In the genomic region with DNA sequence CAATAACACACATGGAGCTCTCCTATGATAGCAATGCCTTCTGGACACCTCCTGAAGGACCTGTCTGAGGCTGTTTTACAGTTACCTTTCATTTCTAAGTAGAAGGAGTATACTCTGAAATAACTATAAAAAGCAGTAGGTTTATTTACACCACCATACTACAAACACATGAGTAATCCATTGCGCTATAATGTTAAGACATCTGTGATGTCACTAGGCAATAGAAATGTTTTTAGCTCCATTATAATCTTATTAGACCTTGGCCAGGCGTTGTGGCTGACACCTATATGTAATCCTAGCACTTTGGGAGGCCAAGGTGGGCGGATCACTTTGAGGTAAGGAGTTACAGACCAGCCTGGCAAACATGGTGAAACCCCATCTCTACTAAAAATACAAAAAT, we compare ENCODE assay signal across 21 cellular contexts. TPM values are rescaled to one million over a fixed set of nuclear protein-coding genes. Genes with fewer than 3 reads are reported as not detected.
DNase-seq lines count a peak whose midpoint lies in the region; ATAC-seq, FAIRE-seq and TF ChIP-seq lines count a peak whose summit lies in the region.
"Had no signal": no experiment of that assay in that cellular context is flagged by ENCODE, and none has a peak within 500 bp of the region (broad histone marks: within the 10 kb centered on the region; RNA-seq: fewer than 3 reads in every experiment).

No MANE protein-coding gene starts in this region.

- peak overlapping the region; percentile 58 for H3K27ac Mint-ChIP-seq in activated T-helper 17 cell treated with anti-CD3 and anti-CD28 coated beads, Interleukin-2, amount 50 U/mL, for 72 hours
- H3K27ac Mint-ChIP-seq in naive B cell, result peak overlapping the region; percentile 84 to 99 (median 96)
- H3K27ac Mint-ChIP-seq: mesothelial cell of epicardium, neural progenitor cell had no signal

- no peak overlapping the region for H3K9ac ChIP-seq in BLaER1 treated with 17β-estradiol and CSF1 and Interleukin-3, amounts not matched to agents 10 nM and 100 nM
- H3K9ac ChIP-seq: KMS-11, neural progenitor cell had no signal

- intact Hi-C loops in head of caudate nucleus (cut with DNase I), result no loop called here

- H3K27me3 Mint-ChIP-seq in activated T-helper 17 cell treated with anti-CD3 and anti-CD28 coated beads, Interleukin-2, amount 50 U/mL, for 72 hours, result no peaks in the 10 kb centered on the region
- H3K27me3 Mint-ChIP-seq in naive B cell, result no peaks in the 10 kb centered on the region
- H3K27me3 Mint-ChIP-seq: central memory CD8-positive, alpha-beta T cell had no signal

- peaks cover 0 to 3% (median under 1%) of the 10 kb centered on the region in 11 experiments; a peak in 4 of 22 replicates for H3K9me3 ChIP-seq in BLaER1 treated with 17β-estradiol and CSF1 and Interleukin-3, amounts not matched to agents 10 nM and 100 nM (replicated peaks in 1 of 11)
- H3K9me3 ChIP-seq: esophagus muscularis mucosa had no signal

- peaks cover 13% of the 10 kb centered on the region for H3K4me1 Mint-ChIP-seq in activated T-helper 17 cell treated with anti-CD3 and anti-CD28 coated beads, Interleukin-2, amount 50 U/mL, for 72 hours
- H3K4me1 Mint-ChIP-seq in naive B cell, result peaks cover 50 to 94% (median 78%) of the 10 kb centered on the region in 3 donors

- ATAC-seq in activated T-helper 17 cell treated with anti-CD3 and anti-CD28 coated beads, Interleukin-2, amount 50 U/mL, for 72 hours (replicated peaks), result no peak
- ATAC-seq in naive B cell (ENCODE audit: low read depth in 2 of 2), result no peak

- no peaks in the 10 kb centered on the region for H3K9me3 Mint-ChIP-seq in activated T-helper 17 cell treated with anti-CD3 and anti-CD28 coated beads, Interleukin-2, amount 50 U/mL, for 72 hours
- H3K9me3 Mint-ChIP-seq in naive B cell, result no peaks in the 10 kb centered on the region
- H3K9me3 Mint-ChIP-seq: central memory CD8-positive, alpha-beta T cell; mesothelial cell of epicardium; neural progenitor cell had no signal

- TF ChIP-seq CTCF in foreskin fibroblast (IDR thresholded peaks at IDR 0.05; ENCODE audit: low read depth, low read length), result no peak

- H4K20me1 ChIP-seq in BLaER1 treated with 17β-estradiol and CSF1 and Interleukin-3, amounts not matched to agents 10 nM and 100 nM, result peaks cover 42 to 96% (median 61%) of the 10 kb centered on the region in 11 experiments; a peak in 21 of 22 replicates

- peaks cover 3% of the 10 kb centered on the region for H3K36me3 Mint-ChIP-seq in activated T-helper 17 cell treated with anti-CD3 and anti-CD28 coated beads, Interleukin-2, amount 50 U/mL, for 72 hours (ENCODE audit: low read depth)
- H3K36me3 Mint-ChIP-seq in naive B cell, result peaks cover 4 to 12% of the 10 kb centered on the region in 2 donors
- H3K36me3 Mint-ChIP-seq: mesothelial cell of epicardium had no signal

- H3K4me3 ChIP-seq in BLaER1 treated with 17β-estradiol and CSF1 and Interleukin-3, amounts not matched to agents 10 nM and 100 nM, result no peak overlapping the region
- no peak overlapping the region for H3K4me3 ChIP-seq in foreskin fibroblast (ENCODE audit: low read depth in 1 of 2, low read length in 2 of 2)
- H3K4me3 ChIP-seq: esophagus muscularis mucosa, neural progenitor cell had no signal

- peak; percentile 28 for FAIRE-seq in GM12891 (lab: Jason Lieb, UNC)
- FAIRE-seq in RCC 7860 (lab: Jason Lieb, UNC), result no peak

- no peak for DNase-seq in GM12891 (ENCODE audit: insufficient read length, low spot score)
- no peak for DNase-seq in naive B cell
- DNase-seq in RCC 7860 (ENCODE audit: low spot score), result no peak
- DNase-seq in head of caudate nucleus, result no peak
- DNase-seq in foreskin fibroblast, result no peak
- DNase-seq in UCSD-AML1 (lab: John Stamatoyannopoulos, UW; ENCODE audit: unreplicated experiment), result no peak
- DNase-seq: activated effector memory CD4-positive, alpha-beta T cell treated with Interleukin-2 at 50 U/mL for 16 hours; COR-L47; NCI-H1105; NCI-H2081; NCI-H510A treated with DMSO at 0.1 percent for 48 hours; stimulated activated CD4-positive, alpha-beta T cell treated with anti-CD3 and anti-CD28 coated beads, Interleukin-15, amount 100 ng/mL, for 24 hours; stimulated activated naive CD4-positive, alpha-beta T cell; SW 1271 had no signal

- peak overlapping the region; percentile 85 to 97 (median 94); a peak in 20 of 22 replicates for H3K4me2 ChIP-seq in BLaER1 treated with 17β-estradiol and CSF1 and Interleukin-3, amounts not matched to agents 10 nM and 100 nM
- H3K4me2 ChIP-seq: KMS-11, neural progenitor cell had no signal

- TF ChIP-seq POLR2A in GM12891 (IDR thresholded peaks at IDR 0.05; ENCODE audit: low read depth, low read length), result no peak

- H3K27ac ChIP-seq in BLaER1 treated with 17β-estradiol and CSF1 and Interleukin-3, amounts not matched to agents 10 nM and 100 nM, result peak overlapping the region in 10 of 11 experiments; percentile 74 to 96 (median 90); a peak in 17 of 22 replicates
- H3K27ac ChIP-seq: KMS-11, neural progenitor cell had no signal

- H3K4me3 Mint-ChIP-seq in activated T-helper 17 cell treated with anti-CD3 and anti-CD28 coated beads, Interleukin-2, amount 50 U/mL, for 72 hours, result no peak overlapping the region
- peak overlapping the region in 7 of 8 donors; percentile 45 to 89 (median 82) for H3K4me3 Mint-ChIP-seq in naive B cell
- H3K4me3 Mint-ChIP-seq: central memory CD8-positive, alpha-beta T cell; mesothelial cell of epicardium; neural progenitor cell had no signal

- H3K4me1 ChIP-seq in BLaER1 treated with 17β-estradiol and CSF1 and Interleukin-3, amounts not matched to agents 10 nM and 100 nM, result peaks cover 55 to 71% (median 65%) of the 10 kb centered on the region in 10 experiments
- H3K4me1 ChIP-seq: neural progenitor cell had no signal

- H3K36me3 ChIP-seq in BLaER1 treated with 17β-estradiol and CSF1 and Interleukin-3, amounts not matched to agents 10 nM and 100 nM, result peaks cover 8 to 77% (median 64%) of the 10 kb centered on the region in 11 experiments; a peak in 21 of 22 replicates
- H3K36me3 ChIP-seq: esophagus muscularis mucosa, neural progenitor cell had no signal

- no peaks in the 10 kb centered on the region for H3K27me3 ChIP-seq in BLaER1 treated with 17β-estradiol and CSF1 and Interleukin-3, amounts not matched to agents 10 nM and 100 nM
- H3K27me3 ChIP-seq: esophagus muscularis mucosa, neural progenitor cell had no signal

TF ChIP-seq in GM12891, 5 proteins besides CTCF, POLR2A, EP300 and RAD21:
- TF ChIP-seq TAF1 (IDR thresholded peaks at IDR 0.05; ENCODE audit: low read depth, low read length), result no peak
- TF ChIP-seq POLR2AphosphoS5 (IDR thresholded peaks at IDR 0.05; ENCODE audit: low read depth, low read length), result no peak
- TF ChIP-seq POU2F2 (IDR thresholded peaks at IDR 0.05; ENCODE audit: low read depth, low read length), result no peak
- no peak for TF ChIP-seq SPI1 (IDR thresholded peaks at IDR 0.05; ENCODE audit: low read depth, low read length)
- TF ChIP-seq PAX5 (IDR thresholded peaks at IDR 0.05; ENCODE audit: insufficient read depth, low read length, severe bottlenecking), result no peak

RNA-seq across cellular contexts. Expression of gene PXK, which starts 24.7 kb away (rescaled TPM):
- 9.5 TPM for polyA plus RNA-seq in GM12891 (2012; ENCODE audit: low read depth, missing spikeins)
- 10 to 100 TPM; 17.8 to 27.1 TPM for total RNA-seq in activated T-helper 17 cell treated with anti-CD3 and anti-CD28 coated beads, Interleukin-2, amount 50 U/mL, for 72 hours
- polyA plus RNA-seq in naive B cell (ENCODE audit: low read depth in 6 of 6), result 100 to 1,000 TPM in 5 of 6 donors, 10 to 100 TPM in 1; 88.9 to 156 (median 126) TPM

RNA-seq across cellular contexts. Expression of gene HTD2, which starts 51.1 kb away (rescaled TPM):
- 2.8 TPM for polyA plus RNA-seq in GM12891 (2012; ENCODE audit: low read depth, missing spikeins)
- 10 to 100 TPM; 10.0 to 15.1 TPM for total RNA-seq in activated T-helper 17 cell treated with anti-CD3 and anti-CD28 coated beads, Interleukin-2, amount 50 U/mL, for 72 hours
- 10 to 100 TPM in 5 of 6 donors, 1 to 10 TPM in 1; 5.7 to 26.9 (median 18.6) TPM for polyA plus RNA-seq in naive B cell (ENCODE audit: low read depth in 6 of 6)

RNA-seq across cellular contexts. Expression of gene RPP14, which starts 51.4 kb away (rescaled TPM):
- 5.9 TPM for polyA plus RNA-seq in GM12891 (2012; ENCODE audit: low read depth, missing spikeins)
- 10 to 100 TPM; 16.1 to 19.1 TPM for total RNA-seq in activated T-helper 17 cell treated with anti-CD3 and anti-CD28 coated beads, Interleukin-2, amount 50 U/mL, for 72 hours
- polyA plus RNA-seq in naive B cell (ENCODE audit: low read depth in 6 of 6), result 1 to 10 TPM; 4.5 to 8.7 (median 6.9) TPM
